Comparison of ENCODE assay signal across 7 cellular contexts in the genomic region with DNA sequence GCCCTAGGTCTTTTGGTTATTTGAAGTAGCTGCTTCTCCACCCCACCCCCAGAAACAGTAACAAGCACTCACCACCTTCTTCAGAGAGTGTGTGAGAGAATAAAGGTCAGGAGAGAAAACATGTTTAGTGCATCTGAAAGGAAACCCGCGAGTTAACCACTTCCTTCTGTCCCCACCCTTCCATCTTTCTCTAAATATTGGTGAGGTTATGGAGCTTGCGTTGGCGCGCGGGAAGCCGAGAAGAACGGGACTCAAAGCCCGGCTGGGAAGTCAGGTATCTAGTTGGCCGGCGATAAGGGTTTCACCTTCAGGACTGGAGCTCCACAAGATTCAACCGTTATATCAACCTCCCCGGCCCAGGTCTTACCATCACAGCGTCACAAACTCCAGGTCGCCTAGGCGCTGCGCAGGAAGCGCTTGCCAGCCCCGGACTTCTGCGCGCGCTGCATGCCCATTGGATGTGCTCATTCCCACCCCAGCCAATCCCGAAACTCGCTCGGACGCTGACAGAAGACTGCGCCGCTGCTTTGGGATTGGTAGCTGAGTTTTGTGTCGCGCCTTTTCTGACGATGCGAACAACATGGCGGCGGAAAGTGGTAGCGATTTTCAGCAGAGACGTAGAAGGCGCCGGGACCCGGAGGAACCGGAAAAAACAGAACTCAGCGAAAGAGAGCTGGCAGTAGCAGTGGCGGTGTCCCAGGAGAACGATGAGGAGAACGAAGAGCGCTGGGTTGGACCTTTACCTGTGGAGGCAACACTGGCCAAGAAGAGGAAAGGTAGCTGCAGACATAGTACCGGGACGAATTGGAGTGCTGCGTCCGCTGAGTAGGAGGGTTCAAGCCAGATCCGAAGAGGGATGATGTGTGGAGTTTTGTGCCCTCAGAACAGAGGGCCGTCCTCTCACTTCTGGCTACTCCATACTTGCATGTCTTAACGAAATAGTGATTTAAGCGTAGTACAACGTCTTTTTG.
DNase-seq lines count a peak whose midpoint lies in the region; ATAC-seq and TF ChIP-seq lines count a peak whose summit lies in the region.

A gene with protein sequence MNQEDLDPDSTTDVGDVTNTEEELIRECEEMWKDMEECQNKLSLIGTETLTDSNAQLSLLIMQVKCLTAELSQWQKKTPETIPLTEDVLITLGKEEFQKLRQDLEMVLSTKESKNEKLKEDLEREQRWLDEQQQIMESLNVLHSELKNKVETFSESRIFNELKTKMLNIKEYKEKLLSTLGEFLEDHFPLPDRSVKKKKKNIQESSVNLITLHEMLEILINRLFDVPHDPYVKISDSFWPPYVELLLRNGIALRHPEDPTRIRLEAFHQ (minus strand): TSS at position 438 of the 971 bp plus-strand sequence. CDS start 8,261 bp downstream, outside the sequence.
A gene (plus strand): TSS at position 566 of the 971 bp plus-strand sequence. CDS start 15 bp downstream, at position 581.

- in situ Hi-C loops in astrocyte of the spinal cord (cut with HindIII; ENCODE audit: low sequenced_read_pairs), result no loop called here

- no peak for TF ChIP-seq CTCF in astrocyte of the spinal cord (IDR thresholded peaks at IDR 0.05; ENCODE audit: low read depth, low read length)

- DNase-seq in NCI-H2081 (lab: John Stamatoyannopoulos, UW), result peak; percentile 90 to 95
- DNase-seq in T1000 (lab: John Stamatoyannopoulos, UW), result peak; percentile 86
- peak; percentile 96 for DNase-seq in astrocyte of the spinal cord (ENCODE audit: low read depth, low spot score)
- peak; percentile 90 for DNase-seq in hippocampal formation (lab: John Stamatoyannopoulos, UW)
- DNase-seq in retina, result peak; percentile 98

- peak within 1 kb of the TSS; percentile 99 for H3K4me3 ChIP-seq in astrocyte of the spinal cord (ENCODE audit: low read depth, low read length)

- ATAC-seq in GM18508 (IDR thresholded peaks at IDR 0.05; ENCODE audit: insufficient read depth, unreplicated experiment), result peak; percentile 92
- peak; percentile 99 for ATAC-seq in HG03025 (IDR thresholded peaks at IDR 0.05; ENCODE audit: low FRiP score, unreplicated experiment)

Comparison
In these comparisons a context has a peak if more than half of its experiments do, and no peak if none do; other contexts are left out.
1. Peak in every context shown above with its lines: DNase-seq, ATAC-seq and H3K4me3 ChIP-seq.